ENCODE assay signal across 22 cellular contexts in the genomic region with DNA sequence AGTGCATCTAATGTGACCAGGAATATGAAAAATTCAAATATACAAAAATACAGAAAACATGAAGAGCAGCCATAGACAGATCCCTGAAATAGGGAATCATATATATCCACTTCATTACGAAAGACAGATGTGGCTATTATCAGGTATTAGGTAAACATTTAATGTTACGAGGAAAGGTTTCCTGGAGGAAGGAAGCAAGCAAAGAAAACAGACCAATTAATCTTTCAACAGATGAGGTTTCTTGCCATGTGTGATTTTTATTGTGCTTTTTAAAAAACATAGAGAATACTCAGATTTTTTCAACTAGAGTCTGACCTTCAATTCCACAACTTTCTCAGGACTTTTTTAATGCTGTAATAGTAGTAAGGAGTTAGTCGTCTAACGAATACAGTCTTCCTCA.
"Had no signal": no experiment of that assay in that cellular context is flagged by ENCODE, and none has a peak within 500 bp of the region (broad histone marks: within the 10 kb centered on the region; RNA-seq: fewer than 3 reads in every experiment).

No MANE protein-coding gene starts in this region.

- H3K27ac ChIP-seq: left ventricle myocardium inferior, ovary, prostate gland, sigmoid colon, spleen, suprapubic skin, thoracic aorta, tibial artery, upper lobe of right lung had no signal

- H3K27me3 Mint-ChIP-seq: memory B cell; naive thymus-derived CD4-positive, alpha-beta T cell; natural killer cell treated with Interleukin-12 subunit alpha and Interleukin-12 subunit beta and Interleukin-15 and Interleukin-18, amount 100 ng/mL, for 72 hours; stimulated activated naive CD8-positive, alpha-beta T cell treated with anti-CD3 and anti-CD28 coated beads, Interleukin-15, Interleukin-2, amounts not matched to agents 100 ng/mL and 50 ng/mL, for 24 hours had no signal

- H3K9me3 Mint-ChIP-seq: memory B cell; naive thymus-derived CD4-positive, alpha-beta T cell; natural killer cell treated with Interleukin-12 subunit alpha and Interleukin-12 subunit beta and Interleukin-15 and Interleukin-18, amount 100 ng/mL, for 72 hours; stimulated activated effector memory CD8-positive, alpha-beta T cell treated with anti-CD3 and anti-CD28 coated beads, Interleukin-12 subunit alpha, Interleukin-12 subunit beta, amount 100 ng/mL, for 72 hours; stimulated activated naive CD8-positive, alpha-beta T cell treated with anti-CD3 and anti-CD28 coated beads, Interleukin-15, Interleukin-2, amounts not matched to agents 100 ng/mL and 50 ng/mL, for 24 hours had no signal

- H3K4me1 ChIP-seq: left ventricle myocardium inferior, prostate gland, sigmoid colon, suprapubic skin, tibial artery, upper lobe of right lung had no signal

- H3K27ac Mint-ChIP-seq: memory B cell; naive thymus-derived CD4-positive, alpha-beta T cell; natural killer cell treated with Interleukin-12 subunit alpha and Interleukin-12 subunit beta and Interleukin-15 and Interleukin-18, amount 100 ng/mL, for 72 hours; stimulated activated effector memory CD8-positive, alpha-beta T cell treated with anti-CD3 and anti-CD28 coated beads, Interleukin-12 subunit alpha, Interleukin-12 subunit beta, amount 100 ng/mL, for 72 hours; stimulated activated naive CD8-positive, alpha-beta T cell treated with anti-CD3 and anti-CD28 coated beads, Interleukin-15, Interleukin-2, amounts not matched to agents 100 ng/mL and 50 ng/mL, for 24 hours had no signal

- H3K9me3 ChIP-seq: left ventricle myocardium inferior, ovary, prostate gland, sigmoid colon, spleen, suprapubic skin, thoracic aorta, tibial artery, upper lobe of right lung had no signal

- H3K4me1 Mint-ChIP-seq: naive thymus-derived CD4-positive, alpha-beta T cell; stimulated activated effector memory CD8-positive, alpha-beta T cell treated with anti-CD3 and anti-CD28 coated beads, Interleukin-12 subunit alpha, Interleukin-12 subunit beta, amount 100 ng/mL, for 72 hours had no signal

- H3K27me3 ChIP-seq: ovary, sigmoid colon, spleen, suprapubic skin, tibial artery, upper lobe of right lung had no signal

- H3K4me3 Mint-ChIP-seq: memory B cell; naive thymus-derived CD4-positive, alpha-beta T cell; natural killer cell treated with Interleukin-12 subunit alpha and Interleukin-12 subunit beta and Interleukin-15 and Interleukin-18, amount 100 ng/mL, for 72 hours; stimulated activated effector memory CD8-positive, alpha-beta T cell treated with anti-CD3 and anti-CD28 coated beads, Interleukin-12 subunit alpha, Interleukin-12 subunit beta, amount 100 ng/mL, for 72 hours; stimulated activated naive CD8-positive, alpha-beta T cell treated with anti-CD3 and anti-CD28 coated beads, Interleukin-15, Interleukin-2, amounts not matched to agents 100 ng/mL and 50 ng/mL, for 24 hours had no signal

- DNase-seq: head of caudate nucleus; islet precursor cell; left ventricle myocardium inferior; naive thymus-derived CD4-positive, alpha-beta T cell; ovary; retina; right cardiac atrium; sigmoid colon; small intestine; spleen; stimulated activated CD4-positive, alpha-beta T cell treated with anti-CD3 and anti-CD28 coated beads, Interleukin-4, amount 100 ng/mL, for 24 hours; stimulated activated naive CD4-positive, alpha-beta T cell; tibial artery; upper lobe of right lung had no signal

- H3K36me3 ChIP-seq: ovary, prostate gland had no signal

- ATAC-seq: naive thymus-derived CD4-positive, alpha-beta T cell; natural killer cell treated with Interleukin-12 subunit alpha and Interleukin-12 subunit beta and Interleukin-15 and Interleukin-18, amount 100 ng/mL, for 72 hours; right cardiac atrium; stimulated activated effector memory CD8-positive, alpha-beta T cell treated with anti-CD3 and anti-CD28 coated beads, Interleukin-12 subunit alpha, Interleukin-12 subunit beta, amount 100 ng/mL, for 72 hours; upper lobe of right lung had no signal

- H3K36me3 Mint-ChIP-seq: natural killer cell treated with Interleukin-12 subunit alpha and Interleukin-12 subunit beta and Interleukin-15 and Interleukin-18, amount 100 ng/mL, for 72 hours had no signal

- H3K4me3 ChIP-seq: left ventricle myocardium inferior, lung, ovary, prostate gland, sigmoid colon, spleen, suprapubic skin, thoracic aorta, tibial artery, upper lobe of right lung had no signal
